ENCODE assay signal across 8 cellular contexts in genomic region chr13:50843256-50844043, GRCh38. TPM values are rescaled to one million over a fixed set of nuclear protein-coding genes. Genes with fewer than 3 reads are reported as not detected.
DNase-seq lines count a peak whose midpoint lies in the region; ATAC-seq lines count a peak whose summit lies in the region.

Gene DLEU7 (minus strand): TSS chr13:50843692. CDS start chr13:50843646, 46 bp downstream.

- peaks cover 17% of the 10 kb centered on the region for H3K4me1 ChIP-seq in ectodermal cell (ENCODE audit: control insufficient read depth, insufficient read depth, low read length)

- no peaks in the 10 kb centered on the region for H3K36me3 ChIP-seq in ectodermal cell (ENCODE audit: control insufficient read depth, insufficient read depth, low read length)

- H3K4me3 Mint-ChIP-seq in IgD-negative memory B cell (peak within 1 kb of the TSS; percentile 36 to 69 (median 58)), memory B cell (peak within 1 kb of the TSS; percentile 82)
- peak within 1 kb of the TSS; percentile 26 for H3K4me3 Mint-ChIP-seq in stimulated activated effector memory CD8-positive, alpha-beta T cell treated with anti-CD3 and anti-CD28 coated beads, Interleukin-12 subunit alpha, Interleukin-12 subunit beta, amount 100 ng/mL, for 72 hours

- H3K27ac Mint-ChIP-seq in IgD-negative memory B cell (peak within 1 kb of the TSS in 1 of 3 donors; percentile 72), memory B cell (no peak within 1 kb of the TSS)
- no peak within 1 kb of the TSS for H3K27ac Mint-ChIP-seq in stimulated activated effector memory CD8-positive, alpha-beta T cell treated with anti-CD3 and anti-CD28 coated beads, Interleukin-12 subunit alpha, Interleukin-12 subunit beta, amount 100 ng/mL, for 72 hours

- peak; percentile 35 for ATAC-seq in memory B cell (ENCODE audit: low read depth)
- ATAC-seq in stimulated activated effector memory CD8-positive, alpha-beta T cell treated with anti-CD3 and anti-CD28 coated beads, Interleukin-12 subunit alpha, Interleukin-12 subunit beta, amount 100 ng/mL, for 72 hours = no peak
- no peak for ATAC-seq in HG03025 (IDR thresholded peaks at IDR 0.05; ENCODE audit: low FRiP score, unreplicated experiment)

- H3K9me3 Mint-ChIP-seq in IgD-negative memory B cell (peaks cover 0 to 1% (median 0%) of the 10 kb centered on the region in 3 donors), memory B cell (no peaks in the 10 kb centered on the region)
- no peaks in the 10 kb centered on the region for H3K9me3 Mint-ChIP-seq in stimulated activated effector memory CD8-positive, alpha-beta T cell treated with anti-CD3 and anti-CD28 coated beads, Interleukin-12 subunit alpha, Interleukin-12 subunit beta, amount 100 ng/mL, for 72 hours

- H3K27me3 ChIP-seq in ectodermal cell (ENCODE audit: control insufficient read depth, insufficient read depth, low read length, poor library complexity, severe bottlenecking) = peaks cover 35% of the 10 kb centered on the region

- DNase-seq in memory B cell (ENCODE audit: low spot score in 2 of 2) (no peak), globus pallidus (ENCODE audit: low spot score) (no peak), SKM-1 (lab: John Stamatoyannopoulos, UW; ENCODE audit: unreplicated experiment) (no peak), NCI-H2171 (lab: John Stamatoyannopoulos, UW) (no peak)
- DNase-seq in stimulated activated effector memory CD8-positive, alpha-beta T cell treated with anti-CD3 and anti-CD28 coated beads, Interleukin-12 subunit alpha, Interleukin-12 subunit beta, amount 100 ng/mL, for 72 hours (ENCODE audit: low spot score in 2 of 2) = no peak

- peaks cover 12 to 24% (median 12%) of the 10 kb centered on the region in 3 donors for H3K4me1 Mint-ChIP-seq in IgD-negative memory B cell
- peaks cover 17% of the 10 kb centered on the region for H3K4me1 Mint-ChIP-seq in memory B cell
- no peaks in the 10 kb centered on the region for H3K4me1 Mint-ChIP-seq in stimulated activated effector memory CD8-positive, alpha-beta T cell treated with anti-CD3 and anti-CD28 coated beads, Interleukin-12 subunit alpha, Interleukin-12 subunit beta, amount 100 ng/mL, for 72 hours

- no peaks in the 10 kb centered on the region for H3K9me3 ChIP-seq in ectodermal cell (ENCODE audit: control insufficient read depth, low read length)

- WGBS in ectodermal cell, 2 experiments = 2% methylated on average over 78 of the region's 78 CpGs

- peak within 1 kb of the TSS; percentile 38 for H3K4me3 ChIP-seq in ectodermal cell (ENCODE audit: insufficient read depth, low read depth, low read length)

- peaks cover 5% of the 10 kb centered on the region for H3K36me3 Mint-ChIP-seq in IgD-negative memory B cell
- no peaks in the 10 kb centered on the region for H3K36me3 Mint-ChIP-seq in memory B cell
- H3K36me3 Mint-ChIP-seq in stimulated activated effector memory CD8-positive, alpha-beta T cell treated with anti-CD3 and anti-CD28 coated beads, Interleukin-12 subunit alpha, Interleukin-12 subunit beta, amount 100 ng/mL, for 72 hours = no peaks in the 10 kb centered on the region

- H3K27me3 Mint-ChIP-seq in IgD-negative memory B cell (peaks cover 10% of the 10 kb centered on the region), memory B cell (no peaks in the 10 kb centered on the region)

- no peak within 1 kb of the TSS for H3K27ac ChIP-seq in ectodermal cell (ENCODE audit: insufficient read depth, low read depth, low read length, poor library complexity, severe bottlenecking)

RNA-seq across cellular contexts. Expression of gene DLEU7, which starts in this region (rescaled TPM):
- not detected for polyA plus RNA-seq in IgD-negative memory B cell
- polyA plus RNA-seq in ectodermal cell (2013, experiment 1 of 4) = 0.67 TPM
- 0.91 TPM for polyA plus RNA-seq in ectodermal cell (2013, experiment 2 of 4)
- 1.2 TPM for polyA plus RNA-seq in ectodermal cell (2013, experiment 3 of 4)
- 1.9 TPM for polyA plus RNA-seq in ectodermal cell (2013, experiment 4 of 4)

Comparison
In these comparisons a context has a peak if more than half of its experiments do, and no peak if none do; other contexts are left out.
1. H3K4me3 Mint-ChIP-seq: peak in every context shown above with its lines; median percentile 82 in memory B cell; 58 in IgD-negative memory B cell; 26 in stimulated activated effector memory CD8-positive, alpha-beta T cell treated with anti-CD3 and anti-CD28 coated beads, Interleukin-12 subunit alpha, Interleukin-12 subunit beta, amount 100 ng/mL, for 72 hours.